ENCODE assay signal across 1 cellular context in the genomic region with DNA sequence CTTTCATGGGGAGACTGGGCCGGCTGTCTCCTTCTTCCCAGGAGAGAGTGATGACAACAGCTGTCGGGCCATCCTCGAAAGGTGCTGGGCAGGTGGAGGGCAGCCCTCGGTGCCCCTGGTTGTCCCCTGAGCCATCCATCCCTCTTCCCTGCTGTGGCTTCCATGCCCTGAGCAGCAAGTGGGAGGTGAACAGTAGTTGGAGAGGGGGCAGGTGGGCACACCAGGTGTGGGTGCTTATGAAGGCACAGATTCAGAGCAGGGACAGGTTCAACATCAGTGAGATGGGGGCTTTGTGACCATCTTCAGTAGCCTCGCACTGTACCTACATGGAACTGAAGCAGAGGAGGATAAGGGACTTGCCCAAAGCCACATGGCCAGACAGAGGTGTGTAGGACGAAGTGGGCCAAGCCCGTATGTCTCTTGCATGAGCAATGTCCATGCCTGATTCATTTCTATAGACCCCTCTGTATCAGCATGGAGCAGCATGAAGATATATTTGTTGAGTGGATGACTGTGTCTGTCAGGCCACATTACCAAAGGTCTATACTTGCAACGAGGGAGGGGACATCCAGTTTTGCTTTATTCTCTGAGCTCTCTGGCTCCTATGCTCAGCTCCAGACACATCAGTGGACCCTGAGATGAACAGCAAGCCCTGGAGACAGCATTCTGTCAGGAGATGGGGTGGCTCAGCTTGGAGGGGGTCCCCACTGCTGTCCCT.
TF ChIP-seq lines count a peak whose summit lies in the region.

No MANE protein-coding gene starts in this region.

TF ChIP-seq in IMR-90, 13 proteins besides CTCF, POLR2A, EP300 and RAD21:
- no peak for TF ChIP-seq SMC3 (IDR thresholded peaks at IDR 0.05; ENCODE audit: low read depth, low read length)
- no peak for TF ChIP-seq NFE2L2 (IDR thresholded peaks at IDR 0.05; ENCODE audit: low read depth, low read length)
- no peak for TF ChIP-seq FOS (IDR thresholded peaks at IDR 0.05; ENCODE audit: low read depth, low read length)
- TF ChIP-seq MAZ (IDR thresholded peaks at IDR 0.05; ENCODE audit: borderline replicate concordance, low read depth, low read length) = no peak
- no peak for TF ChIP-seq MXI1 (IDR thresholded peaks at IDR 0.05; ENCODE audit: borderline replicate concordance, low read depth, low read length)
- TF ChIP-seq BHLHE40 (IDR thresholded peaks at IDR 0.05; ENCODE audit: low read depth, low read length) = no peak
- no peak for TF ChIP-seq MAFK (IDR thresholded peaks at IDR 0.05; ENCODE audit: low read depth, low read length)
- TF ChIP-seq CEBPB (IDR thresholded peaks at IDR 0.05; ENCODE audit: low read depth, low read length) = no peak
- no peak for TF ChIP-seq RCOR1 (IDR thresholded peaks at IDR 0.05; ENCODE audit: insufficient replicate concordance, low read length)
- TF ChIP-seq CHD1 (IDR thresholded peaks at IDR 0.05; ENCODE audit: low read depth, low read length) = no peak
- TF ChIP-seq, protein P1, sequence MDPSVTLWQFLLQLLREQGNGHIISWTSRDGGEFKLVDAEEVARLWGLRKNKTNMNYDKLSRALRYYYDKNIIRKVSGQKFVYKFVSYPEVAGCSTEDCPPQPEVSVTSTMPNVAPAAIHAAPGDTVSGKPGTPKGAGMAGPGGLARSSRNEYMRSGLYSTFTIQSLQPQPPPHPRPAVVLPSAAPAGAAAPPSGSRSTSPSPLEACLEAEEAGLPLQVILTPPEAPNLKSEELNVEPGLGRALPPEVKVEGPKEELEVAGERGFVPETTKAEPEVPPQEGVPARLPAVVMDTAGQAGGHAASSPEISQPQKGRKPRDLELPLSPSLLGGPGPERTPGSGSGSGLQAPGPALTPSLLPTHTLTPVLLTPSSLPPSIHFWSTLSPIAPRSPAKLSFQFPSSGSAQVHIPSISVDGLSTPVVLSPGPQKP (IDR thresholded peaks at IDR 0.05; ENCODE audit: borderline replicate concordance, low read depth, low read length) = no peak
- no peak for TF ChIP-seq RFX5 (IDR thresholded peaks at IDR 0.05; ENCODE audit: low read depth, low read length)
- TF ChIP-seq, protein P2, sequence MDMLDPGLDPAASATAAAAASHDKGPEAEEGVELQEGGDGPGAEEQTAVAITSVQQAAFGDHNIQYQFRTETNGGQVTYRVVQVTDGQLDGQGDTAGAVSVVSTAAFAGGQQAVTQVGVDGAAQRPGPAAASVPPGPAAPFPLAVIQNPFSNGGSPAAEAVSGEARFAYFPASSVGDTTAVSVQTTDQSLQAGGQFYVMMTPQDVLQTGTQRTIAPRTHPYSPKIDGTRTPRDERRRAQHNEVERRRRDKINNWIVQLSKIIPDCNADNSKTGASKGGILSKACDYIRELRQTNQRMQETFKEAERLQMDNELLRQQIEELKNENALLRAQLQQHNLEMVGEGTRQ (IDR thresholded peaks at IDR 0.05; ENCODE audit: low read depth, low read length) = no peak
